15 cellular contexts compared by ENCODE assay signal in genomic region chr2:62785216-62785615, GRCh38.
A peak's percentile ranks its signal among the peaks of the same experiment; 100 is the strongest.
DNase-seq lines count a peak whose midpoint lies in the region; ATAC-seq, FAIRE-seq and TF ChIP-seq lines count a peak whose summit lies in the region.
"Had no signal": no experiment of that assay in that cellular context is flagged by ENCODE, and none has a peak within 500 bp of the region (broad histone marks: within the 10 kb centered on the region; RNA-seq: fewer than 3 reads in every experiment).

No MANE protein-coding gene starts in this region.

- no peak overlapping the region for H3K4me2 ChIP-seq in astrocyte (ENCODE audit: low read length)
- H3K4me2 ChIP-seq: GM23338 had no signal

- H3K9me3 Mint-ChIP-seq in astrocyte (ENCODE audit: unreplicated experiment) (peaks cover 3% of the 10 kb centered on the region), Caco-2 (ENCODE audit: unreplicated experiment) (peaks cover 22% of the 10 kb centered on the region)
- H3K9me3 Mint-ChIP-seq: activated T-helper 2 cell treated with anti-CD3 and anti-CD28 coated beads, Interferon-gamma antibody, Interleukin-2, Interleukin-4, amounts not matched to agents 10 μg/mL and 5 μg/mL and 100 μg/mL, durations not matched to agents 14 hours and 24 hours and 36 hours had no signal

- no peak overlapping the region for H3K4me3 Mint-ChIP-seq in astrocyte (ENCODE audit: unreplicated experiment)
- H3K4me3 Mint-ChIP-seq in Caco-2 (ENCODE audit: unreplicated experiment), result no peak overlapping the region
- H3K4me3 Mint-ChIP-seq: GM23338 had no signal

- DNase-seq in A172 (ENCODE audit: low spot score) (peak; percentile 11), astrocyte (ENCODE audit: low read depth) (peak; percentile 69), AG08395 (ENCODE audit: low spot score) (no peak), DMS114 treated with DMSO at 0.1 percent for 48 hours (lab: John Stamatoyannopoulos, UW; ENCODE audit: unreplicated experiment) (no peak), Caco-2 (no peak)
- DNase-seq: DMS79 treated with DMSO at 0.1 percent for 48 hours, hippocampal formation, NCI-H2171, SW 1271, trophoblast cell had no signal

- H3K27me3 ChIP-seq in astrocyte (ENCODE audit: insufficient read depth, low read length) (no peaks in the 10 kb centered on the region), Caco-2 (replicated peaks; ENCODE audit: control insufficient read depth, insufficient read depth, low read length) (no peaks in the 10 kb centered on the region)

- no peak for TF ChIP-seq CTCF in astrocyte (IDR thresholded peaks at IDR 0.05; ENCODE audit: insufficient read depth, low read depth, low read length)
- TF ChIP-seq CTCF in Caco-2 (IDR thresholded peaks at IDR 0.05; ENCODE audit: insufficient read depth in 1 of 2, low read depth in 1 of 2, low read length in 1 of 2, severe bottlenecking in 1 of 2, unreplicated experiment in 1 of 2), result no peak

- no peak overlapping the region for H3K27ac ChIP-seq in astrocyte (ENCODE audit: low read depth, low read length)

- H3K36me3 ChIP-seq in astrocyte (ENCODE audit: insufficient read depth, low read length), result no peaks in the 10 kb centered on the region
- peaks cover 6% of the 10 kb centered on the region for H3K36me3 ChIP-seq in Caco-2 (ENCODE audit: control insufficient read depth, insufficient read depth, low read length)

- intact Hi-C loops in Caco-2 (cut with micrococcal nuclease; ENCODE audit: unreplicated experiment), result loop anchor here (10.0 kb wide), 2 partner anchors 220 to 640 kb away; no protein-coding TSS in a partner anchor

- peaks cover 25% of the 10 kb centered on the region for H3K79me2 ChIP-seq in astrocyte (ENCODE audit: insufficient read depth, low read length)

- ATAC-seq in GM18909 (IDR thresholded peaks at IDR 0.05; ENCODE audit: poor library complexity, unreplicated experiment) (peak; percentile 60), HG02938 (IDR thresholded peaks at IDR 0.05; ENCODE audit: unreplicated experiment) (peak; percentile 59), HG03460 (IDR thresholded peaks at IDR 0.05; ENCODE audit: unreplicated experiment) (no peak)
- ATAC-seq: GM23338 had no signal

- no TSS peak for BruUV-seq in Caco-2 (replicated peaks; lab: Mats Ljungman, UMichigan)

- H3K4me1 Mint-ChIP-seq in astrocyte (ENCODE audit: low read depth, unreplicated experiment) (peaks cover 14% of the 10 kb centered on the region), Caco-2 (ENCODE audit: low read depth, unreplicated experiment) (peaks cover 20% of the 10 kb centered on the region)
- H3K4me1 Mint-ChIP-seq: GM23338 had no signal

- no peak overlapping the region for H3K9ac ChIP-seq in astrocyte (ENCODE audit: low read length)

- POLR2A ChIA-PET in Caco-2 (lab: Charles Lee), result no interaction called here

- H3K27ac Mint-ChIP-seq in astrocyte (ENCODE audit: unreplicated experiment) (no peak overlapping the region), Caco-2 (ENCODE audit: unreplicated experiment) (no peak overlapping the region)
- H3K27ac Mint-ChIP-seq: activated T-helper 2 cell treated with anti-CD3 and anti-CD28 coated beads, Interferon-gamma antibody, Interleukin-2, Interleukin-4, amounts not matched to agents 10 μg/mL and 5 μg/mL and 100 μg/mL, durations not matched to agents 14 hours and 24 hours and 36 hours had no signal

- H3K4me1 ChIP-seq in astrocyte (ENCODE audit: insufficient read depth, low read length) (peaks cover 8% of the 10 kb centered on the region), Caco-2 (no peaks in the 10 kb centered on the region; the same call in 1 of the 2 replicates)

- no peak for FAIRE-seq in astrocyte (lab: Jason Lieb, UNC)

- peaks cover 38% of the 10 kb centered on the region for H4K20me1 ChIP-seq in astrocyte (ENCODE audit: insufficient read depth, low read length)

- H2AFZ ChIP-seq in astrocyte (ENCODE audit: low read depth, low read length), result no peak overlapping the region
- H2AFZ ChIP-seq: GM23338 had no signal

- H3K4me3 ChIP-seq in astrocyte (ENCODE audit: insufficient read depth, low read depth, low read length) (no peak overlapping the region), Caco-2 (ENCODE audit: low read depth, low read length) (no peak overlapping the region)
- H3K4me3 ChIP-seq: GM23338 had no signal

- CTCF ChIA-PET in Caco-2 (lab: Charles Lee), result no interaction called here

- peaks cover 5% of the 10 kb centered on the region for H3K36me3 Mint-ChIP-seq in astrocyte (ENCODE audit: low read depth, unreplicated experiment)
- H3K36me3 Mint-ChIP-seq in Caco-2 (ENCODE audit: insufficient read depth, unreplicated experiment), result peaks cover 37% of the 10 kb centered on the region

- H3K27me3 Mint-ChIP-seq in astrocyte (ENCODE audit: low read depth, unreplicated experiment) (no peaks in the 10 kb centered on the region), Caco-2 (ENCODE audit: insufficient read depth, unreplicated experiment) (no peaks in the 10 kb centered on the region)

- H3K9me3 ChIP-seq in astrocyte (ENCODE audit: insufficient read depth, low read depth, low read length) (no peaks in the 10 kb centered on the region), Caco-2 (peaks cover 20% of the 10 kb centered on the region)

Comparison
In these comparisons a context has a peak if more than half of its experiments do, and no peak if none do; other contexts are left out.
1. DNase-seq: peak in A172 (single experiment) and astrocyte (single experiment); none in AG08395 (single experiment), DMS114 treated with DMSO at 0.1 percent for 48 hours (single experiment) and Caco-2 (0 of 2).